In genomic region chr14:75457648-75458165, GRCh38 we compare ENCODE assay signal across 19 cellular contexts. TPM values are rescaled to one million over a fixed set of nuclear protein-coding genes. Genes with fewer than 3 reads are reported as not detected.
A peak's percentile ranks its signal among the peaks of the same experiment; 100 is the strongest.
DNase-seq lines count a peak whose midpoint lies in the region; ATAC-seq and TF ChIP-seq lines count a peak whose summit lies in the region.
"Had no signal": no experiment of that assay in that cellular context is flagged by ENCODE, and none has a peak within 500 bp of the region (broad histone marks: within the 10 kb centered on the region; RNA-seq: fewer than 3 reads in every experiment).

No MANE protein-coding gene starts in this region.

- H3K36me3 ChIP-seq in HUES64 (ENCODE audit: insufficient read depth, low read length) (peaks cover 15% of the 10 kb centered on the region; the same call in 1 of the 2 replicates), mesenchymal stem cell (ENCODE audit: control insufficient read depth in 1 of 2, insufficient read depth in 2 of 2, low read depth in 1 of 2, low read length in 2 of 2) (peaks cover 17 to 29% of the 10 kb centered on the region in 2 experiments), psoas muscle (ENCODE audit: insufficient read depth in 1 of 2, low read depth in 1 of 2) (peaks cover 6 to 39% of the 10 kb centered on the region in 2 donors)

- H3K27ac ChIP-seq in HUES64 (ENCODE audit: low read depth, low read length): peak overlapping the region; percentile 59; the same call in 1 of the 2 replicates
- no peak overlapping the region for H3K27ac ChIP-seq in mesenchymal stem cell (ENCODE audit: low read length, poor library complexity, severe bottlenecking)
- peak overlapping the region; percentile 81 for H3K27ac ChIP-seq in psoas muscle

- H3K4me1 ChIP-seq in HUES64 (ENCODE audit: insufficient read depth, low read length): peaks cover 29% of the 10 kb centered on the region
- peaks cover 44% of the 10 kb centered on the region for H3K4me1 ChIP-seq in mesenchymal stem cell (ENCODE audit: control insufficient read depth, insufficient read depth, low read depth, low read length)
- peaks cover 78% of the 10 kb centered on the region for H3K4me1 ChIP-seq in psoas muscle

- H3K9me3 ChIP-seq in HUES64 (ENCODE audit: insufficient read depth, low read depth, low read length) (no peaks in the 10 kb centered on the region), mesenchymal stem cell (ENCODE audit: control insufficient read depth, low read length) (no peaks in the 10 kb centered on the region), psoas muscle (no peaks in the 10 kb centered on the region)
- H3K9me3 ChIP-seq: heart left ventricle, SK-N-SH had no signal

- 80% methylated on average over 10 of the region's 10 CpGs for WGBS in HUES64
- 87% methylated on average over 9 of the region's 10 CpGs for WGBS in mesenchymal stem cell
- 82 to 92% (median 83%) methylated on average over 10 of the region's 10 CpGs for WGBS in psoas muscle, 3 donors

- no peaks in the 10 kb centered on the region for H3K9me3 Mint-ChIP-seq in WTC11
- H3K9me3 Mint-ChIP-seq: stimulated activated effector memory CD8-positive, alpha-beta T cell treated with anti-CD3 and anti-CD28 coated beads, Interleukin-12 subunit alpha, Interleukin-12 subunit beta, amount 100 ng/mL, for 72 hours had no signal

- H3K4ac ChIP-seq in mesenchymal stem cell (ENCODE audit: low read depth in 1 of 2, low read length in 2 of 2): no peak overlapping the region

- peaks cover 17% of the 10 kb centered on the region for H3K79me1 ChIP-seq in mesenchymal stem cell (replicated peaks; ENCODE audit: low read length, poor library complexity, severe bottlenecking)

- H3K4me2 ChIP-seq in mesenchymal stem cell (ENCODE audit: low read length, poor library complexity, severe bottlenecking): no peak overlapping the region
- H3K4me2 ChIP-seq: SK-N-SH had no signal

- H3K4me3 Mint-ChIP-seq in WTC11: no peak overlapping the region
- H3K4me3 Mint-ChIP-seq: activated naive CD8-positive, alpha-beta T cell; stimulated activated effector memory CD8-positive, alpha-beta T cell treated with anti-CD3 and anti-CD28 coated beads, Interleukin-12 subunit alpha, Interleukin-12 subunit beta, amount 100 ng/mL, for 72 hours had no signal

- peak overlapping the region; percentile 25; the same call in 1 of the 2 replicates for H3K9ac ChIP-seq in HUES64 (ENCODE audit: low read depth, low read length)
- H3K9ac ChIP-seq in mesenchymal stem cell (ENCODE audit: low read length): peak overlapping the region; percentile 7
- H3K9ac ChIP-seq: SK-N-SH had no signal

- CTCF ChIA-PET in WTC11 (lab: Charles Lee): interaction anchor here (0.6 to 1.4 kb wide), 7 partner anchors 31 to 320 kb away, joined by 3 to 7 read pairs (median 3); no protein-coding TSS in a partner anchor

- H2AK5ac ChIP-seq in mesenchymal stem cell (ENCODE audit: low read length, severe bottlenecking): no peak overlapping the region

- H3K4me3 ChIP-seq in HUES64 (ENCODE audit: low read length) (no peak overlapping the region), mesenchymal stem cell (ENCODE audit: insufficient read depth in 1 of 2, low read depth in 1 of 2, low read length in 2 of 2) (no peak overlapping the region), psoas muscle (no peak overlapping the region)
- H3K4me3 ChIP-seq: heart left ventricle had no signal

- intact Hi-C loops in psoas muscle (cut with DNase I): no loop called here

- peak overlapping the region; percentile 84 for H3K27ac Mint-ChIP-seq in WTC11
- H3K27ac Mint-ChIP-seq: activated naive CD8-positive, alpha-beta T cell had no signal

- DNase-seq in WTC11 (ENCODE audit: low spot score) (no peak), mesenchymal stem cell (no peak), psoas muscle (no peak), NCI-H226 (no peak), HuH-7 (ENCODE audit: low spot score) (no peak)
- no peak for DNase-seq in activated CD4-positive, CD25-positive, alpha-beta regulatory T cell treated with anti-CD3 and anti-CD28 coated beads, Interleukin-2, amount 50 U/mL, for 72 hours
- DNase-seq: C1 segment of cervical spinal cord; heart left ventricle; NCI-H1105; NCI-H2029; NCI-H69; SK-N-SH; stimulated activated CD4-positive, alpha-beta T cell treated with anti-CD3 and anti-CD28 coated beads, Interleukin-2, amount 100 ng/mL, for 48 hours; T-helper 2 cell had no signal

- POLR2A ChIA-PET in WTC11 (lab: Charles Lee): no interaction called here

- no peaks in the 10 kb centered on the region for H3K27me3 Mint-ChIP-seq in WTC11 (ENCODE audit: low read depth)
- H3K27me3 Mint-ChIP-seq: activated naive CD8-positive, alpha-beta T cell had no signal

- no peak overlapping the region for H2BK12ac ChIP-seq in mesenchymal stem cell (ENCODE audit: low read length in 2 of 2)

- H4K8ac ChIP-seq in mesenchymal stem cell (ENCODE audit: low read length): no peak overlapping the region

- H3K36me3 Mint-ChIP-seq in WTC11: peaks cover 10% of the 10 kb centered on the region
- H3K36me3 Mint-ChIP-seq: activated naive CD8-positive, alpha-beta T cell; stimulated activated effector memory CD8-positive, alpha-beta T cell treated with anti-CD3 and anti-CD28 coated beads, Interleukin-12 subunit alpha, Interleukin-12 subunit beta, amount 100 ng/mL, for 72 hours had no signal

- H2BK15ac ChIP-seq in mesenchymal stem cell (ENCODE audit: low read depth, poor library complexity, severe bottlenecking): no peak overlapping the region

- ATAC-seq in WTC11: no peak
- ATAC-seq in psoas muscle: no peak
- ATAC-seq in HG02884 (IDR thresholded peaks at IDR 0.05; ENCODE audit: unreplicated experiment): no peak
- ATAC-seq: heart left ventricle; left lobe of liver; stimulated activated effector memory CD8-positive, alpha-beta T cell treated with anti-CD3 and anti-CD28 coated beads, Interleukin-12 subunit alpha, Interleukin-12 subunit beta, amount 100 ng/mL, for 72 hours had no signal

- no peak overlapping the region for H2BK5ac ChIP-seq in mesenchymal stem cell (ENCODE audit: low read depth, low read length, poor library complexity, severe bottlenecking)

- H3K27me3 ChIP-seq in HUES64 (ENCODE audit: insufficient read depth, low read length) (no peaks in the 10 kb centered on the region), mesenchymal stem cell (ENCODE audit: control insufficient read depth in 1 of 2, insufficient read depth in 1 of 2, low read length in 2 of 2) (no peaks in the 10 kb centered on the region), psoas muscle (ENCODE audit: insufficient read depth in 3 of 3, low read length in 2 of 3) (no peaks in the 10 kb centered on the region)
- H3K27me3 ChIP-seq: heart left ventricle had no signal

- peaks cover 69% of the 10 kb centered on the region for H3K4me1 Mint-ChIP-seq in WTC11

- no peak overlapping the region for H2AFZ ChIP-seq in mesenchymal stem cell (ENCODE audit: low read depth, low read length)

- TF ChIP-seq CTCF in WTC11 (IDR thresholded peaks at IDR 0.05) (no peak), psoas muscle (IDR thresholded peaks at IDR 0.05) (no peak)

- H3K14ac ChIP-seq in mesenchymal stem cell (ENCODE audit: low read length in 2 of 2): peak overlapping the region in 1 of 2 experiments; percentile 6

- H3K23ac ChIP-seq in mesenchymal stem cell (ENCODE audit: low read length in 2 of 2): no peak overlapping the region

- no peak overlapping the region for H3K18ac ChIP-seq in mesenchymal stem cell (ENCODE audit: low read depth in 1 of 2, low read length in 2 of 2)

- peak overlapping the region; percentile 66 for H4K91ac ChIP-seq in mesenchymal stem cell (ENCODE audit: low read length)

- H2BK120ac ChIP-seq in mesenchymal stem cell (ENCODE audit: low read depth, low read length): no peak overlapping the region

TF ChIP-seq in WTC11, 78 proteins besides CTCF, POLR2A, EP300 and RAD21 (continues in another document):
- TF ChIP-seq CREB1 (CRISPR knock-in tag; IDR thresholded peaks at IDR 0.05) (no peak), MXD4 (CRISPR knock-in tag; IDR thresholded peaks at IDR 0.05; ENCODE audit: borderline replicate concordance) (no peak), ZNF425 (CRISPR knock-in tag; conservative IDR thresholded peaks at IDR 0.05) (no peak), USF1 (CRISPR knock-in tag; IDR thresholded peaks at IDR 0.05) (no peak)

RNA-seq across cellular contexts. Expression of gene JDP2, which starts 29.9 kb away (rescaled TPM):
- 11.6 TPM for polyA plus RNA-seq in HUES64 (2013, experiment 1 of 2)
- polyA plus RNA-seq in HUES64 (2013, experiment 2 of 2): 11.8 TPM
- total RNA-seq in WTC11 (2021) (17.9 to 23.3 TPM (median 21.8 TPM) in 3 replicates), psoas muscle (10 to 100 TPM; 11.0 to 49.6 (median 30.8) TPM)
- polyA plus RNA-seq in mesenchymal stem cell (2013, experiment 1 of 2): 63.4 TPM
- polyA plus RNA-seq in mesenchymal stem cell (2013, experiment 2 of 2): 61.6 TPM
- polyA plus RNA-seq in psoas muscle: 10 to 100 TPM; 13.2 to 73.2 (median 49.9) TPM
